15 cellular contexts compared by ENCODE assay signal in the genomic region with DNA sequence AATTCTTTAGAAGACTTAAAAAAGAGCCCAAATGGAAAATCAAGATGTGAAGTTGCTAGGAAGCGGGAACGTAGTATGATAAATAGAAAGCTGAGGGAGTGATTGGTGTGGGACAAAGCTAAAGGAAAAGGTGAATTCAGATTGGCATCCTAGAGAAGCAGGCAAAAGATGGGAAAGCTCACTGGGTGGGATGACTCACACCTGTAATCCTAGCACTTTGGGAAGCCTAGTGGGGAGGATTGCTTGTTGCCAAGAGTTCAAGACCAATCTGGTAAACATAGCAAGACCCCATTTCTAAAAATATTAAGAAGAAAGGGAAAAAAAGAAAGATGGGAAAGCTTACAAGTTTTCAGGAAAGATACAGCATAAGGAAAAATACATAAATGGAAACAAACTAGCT. TPM values are rescaled to one million over a fixed set of nuclear protein-coding genes. Genes with fewer than 3 reads are reported as not detected.
DNase-seq lines count a peak whose midpoint lies in the region; ATAC-seq and TF ChIP-seq lines count a peak whose summit lies in the region.
"Had no signal": no experiment of that assay in that cellular context is flagged by ENCODE, and none has a peak within 500 bp of the region (broad histone marks: within the 10 kb centered on the region; RNA-seq: fewer than 3 reads in every experiment).

No MANE protein-coding gene starts in this region.

- H3K27me3 ChIP-seq in NT2/D1 (ENCODE audit: insufficient read depth, insufficient read length), result no peaks in the 10 kb centered on the region
- no peaks in the 10 kb centered on the region for H3K27me3 ChIP-seq in brain microvascular endothelial cell (replicated peaks)
- H3K27me3 ChIP-seq: esophagus muscularis mucosa had no signal

- H3K36me3 ChIP-seq in NT2/D1 (ENCODE audit: insufficient read depth, insufficient read length, low read length), result peaks cover 54% of the 10 kb centered on the region
- peaks cover 14% of the 10 kb centered on the region for H3K36me3 ChIP-seq in brain microvascular endothelial cell (replicated peaks)

- no peak overlapping the region for H3K27ac ChIP-seq in brain microvascular endothelial cell

- H3K9ac ChIP-seq in NT2/D1 (ENCODE audit: insufficient read length, low read depth), result peak overlapping the region; percentile 52

- no peaks in the 10 kb centered on the region for H3K9me3 ChIP-seq in NT2/D1 (ENCODE audit: insufficient read depth, low read length)
- H3K9me3 ChIP-seq: esophagus muscularis mucosa had no signal

- H3K27ac Mint-ChIP-seq in brain (peak overlapping the region in 3 of 5 experiments; percentile 10 to 28 (median 24)), progenitor cell of endocrine pancreas (peak overlapping the region; percentile 2)

- peaks cover 28% of the 10 kb centered on the region for H3K4me1 Mint-ChIP-seq in activated T-cell treated with anti-CD3 and anti-CD28 coated beads, Interleukin-2, amount 50 U/mL, for 4 hours (ENCODE audit: low read depth)
- H3K4me1 Mint-ChIP-seq in brain, result peaks cover 42% of the 10 kb centered on the region
- peaks cover 13% of the 10 kb centered on the region for H3K4me1 Mint-ChIP-seq in progenitor cell of endocrine pancreas (ENCODE audit: low read depth)

- no peak for TF ChIP-seq CTCF in brain (conservative IDR thresholded peaks at IDR 0.05)
- no peak for TF ChIP-seq CTCF in progenitor cell of endocrine pancreas (IDR thresholded peaks at IDR 0.05; ENCODE audit: unreplicated experiment)
- no peak for TF ChIP-seq CTCF in brain microvascular endothelial cell (IDR thresholded peaks at IDR 0.05; ENCODE audit: low read depth, low read length, missing control alignments)

- peaks cover 21% of the 10 kb centered on the region for H3K36me3 Mint-ChIP-seq in activated T-cell treated with anti-CD3 and anti-CD28 coated beads, Interleukin-2, amount 50 U/mL, for 4 hours (ENCODE audit: insufficient read depth)
- H3K36me3 Mint-ChIP-seq in brain (peaks cover 48% of the 10 kb centered on the region), progenitor cell of endocrine pancreas (ENCODE audit: insufficient read depth) (peaks cover 10% of the 10 kb centered on the region)

- H3K9me3 Mint-ChIP-seq in activated T-cell treated with anti-CD3 and anti-CD28 coated beads, Interleukin-2, amount 50 U/mL, for 4 hours, result no peaks in the 10 kb centered on the region
- H3K9me3 Mint-ChIP-seq in brain, result no peaks in the 10 kb centered on the region
- no peaks in the 10 kb centered on the region for H3K9me3 Mint-ChIP-seq in progenitor cell of endocrine pancreas (ENCODE audit: low read depth)

- DNase-seq in activated T-cell treated with anti-CD3 and anti-CD28 coated beads, Interleukin-2, amount 50 U/mL, for 4 hours, result no peak
- DNase-seq in activated T-cell treated with anti-CD3 and anti-CD28 coated beads for 4 hours, result no peak
- DNase-seq in NT2/D1 (ENCODE audit: low read depth, low spot score), result no peak
- no peak for DNase-seq in progenitor cell of endocrine pancreas (ENCODE audit: low spot score, unreplicated experiment)
- no peak for DNase-seq in brain microvascular endothelial cell
- DNase-seq in medulla oblongata (ENCODE audit: extremely low spot score), result no peak
- DNase-seq: DMS79, NCI-H146, NCI-H526 treated with DMSO at 0.1 percent for 48 hours, SIG-M5 had no signal

- H3K4me3 ChIP-seq in NT2/D1 (ENCODE audit: insufficient read length, low read depth), result peak overlapping the region; percentile 1
- no peak overlapping the region for H3K4me3 ChIP-seq in brain microvascular endothelial cell (ENCODE audit: low read depth, low read length)
- H3K4me3 ChIP-seq: esophagus muscularis mucosa, lung had no signal

- H3K4me1 ChIP-seq in NT2/D1 (ENCODE audit: insufficient read depth, insufficient read length), result peaks cover 2% of the 10 kb centered on the region

- no peak for ATAC-seq in activated T-cell treated with anti-CD3 and anti-CD28 coated beads, Interleukin-2, amount 50 U/mL, for 4 hours
- no peak for ATAC-seq in GM18867 (IDR thresholded peaks at IDR 0.05; ENCODE audit: unreplicated experiment)

- H3K27me3 Mint-ChIP-seq in activated T-cell treated with anti-CD3 and anti-CD28 coated beads, Interleukin-2, amount 50 U/mL, for 4 hours (ENCODE audit: low read depth), result no peaks in the 10 kb centered on the region
- peaks cover 20% of the 10 kb centered on the region for H3K27me3 Mint-ChIP-seq in brain
- H3K27me3 Mint-ChIP-seq in progenitor cell of endocrine pancreas, result no peaks in the 10 kb centered on the region

- H3K4me3 Mint-ChIP-seq in activated T-cell treated with anti-CD3 and anti-CD28 coated beads, Interleukin-2, amount 50 U/mL, for 4 hours, result peak overlapping the region; percentile 63
- peak overlapping the region; percentile 40 to 90 (median 73) for H3K4me3 Mint-ChIP-seq in brain
- peak overlapping the region; percentile 56 for H3K4me3 Mint-ChIP-seq in progenitor cell of endocrine pancreas (ENCODE audit: low read depth)

- in situ Hi-C loops in brain microvascular endothelial cell (cut with HindIII; ENCODE audit: low pct_ligation_motif_present, low sequenced_read_pairs), result no loop called here

RNA-seq across cellular contexts. Expression of a gene that starts 1.8 kb away (rescaled TPM):
- 10 to 100 TPM; 76.1 to 80.5 (median 79.4) TPM for total RNA-seq in activated T-cell treated with anti-CD3 and anti-CD28 coated beads, Interleukin-2, amount 50 U/mL, for 4 hours
- 95.8 TPM for polyA plus RNA-seq in brain (ENCODE audit: insufficient read depth, low read depth, low replicate concordance)
- 68.4 and 69.4 TPM in 2 replicates for total RNA-seq in progenitor cell of endocrine pancreas

RNA-seq across cellular contexts. Expression of a gene that starts 13.1 kb away (rescaled TPM):
- 1 to 10 TPM; 2.0 to 2.3 (median 2.3) TPM for total RNA-seq in activated T-cell treated with anti-CD3 and anti-CD28 coated beads, Interleukin-2, amount 50 U/mL, for 4 hours
- 32.5 TPM for polyA plus RNA-seq in brain (ENCODE audit: insufficient read depth, low read depth, low replicate concordance)
- total RNA-seq in progenitor cell of endocrine pancreas, result 1.9 and 2.7 TPM in 2 replicates
- total RNA-seq: HT-29 had no signal

RNA-seq across cellular contexts. Expression of a gene that starts 22.9 kb away (rescaled TPM):
- under 1 TPM; 0.38 to 0.58 (median 0.40) TPM for total RNA-seq in activated T-cell treated with anti-CD3 and anti-CD28 coated beads, Interleukin-2, amount 50 U/mL, for 4 hours
- 13.0 TPM for polyA plus RNA-seq in brain (ENCODE audit: insufficient read depth, low read depth, low replicate concordance)
- 2.0 and 2.9 TPM in 2 replicates for total RNA-seq in progenitor cell of endocrine pancreas

RNA-seq across cellular contexts. Expression of a gene that starts 25.9 kb away (rescaled TPM):
- 100 to 1,000 TPM in 2 of 3 donors, 10 to 100 TPM in 1; 88.3 to 108 (median 102) TPM for total RNA-seq in activated T-cell treated with anti-CD3 and anti-CD28 coated beads, Interleukin-2, amount 50 U/mL, for 4 hours
- polyA plus RNA-seq in brain (ENCODE audit: insufficient read depth, low read depth, low replicate concordance), result 56.6 TPM
- 106 and 107 TPM in 2 replicates for total RNA-seq in progenitor cell of endocrine pancreas

RNA-seq across cellular contexts. Expression of a gene that starts 26.7 kb away (rescaled TPM):
- total RNA-seq in activated T-cell treated with anti-CD3 and anti-CD28 coated beads, Interleukin-2, amount 50 U/mL, for 4 hours, result 100 to 1,000 TPM; 121 to 124 (median 123) TPM
- polyA plus RNA-seq in brain (ENCODE audit: insufficient read depth, low read depth, low replicate concordance), result 179 TPM
- total RNA-seq in progenitor cell of endocrine pancreas, result 129 and 136 TPM in 2 replicates
